26 cellular contexts compared by ENCODE assay signal in genomic region chr13:108113407-108113806, GRCh38.
"Had no signal": no experiment of that assay in that cellular context is flagged by ENCODE, and none has a peak within 500 bp of the region (broad histone marks: within the 10 kb centered on the region; RNA-seq: fewer than 3 reads in every experiment).

No MANE protein-coding gene starts in this region.

- H2AFZ ChIP-seq: neural progenitor cell, parathyroid adenoma had no signal

- ATAC-seq: left cardiac atrium; left lung; naive thymus-derived CD4-positive, alpha-beta T cell; sciatic nerve; stimulated activated naive CD8-positive, alpha-beta T cell treated with anti-CD3 and anti-CD28 coated beads, Interleukin-15, amount 100 ng/mL, for 72 hours; upper lobe of right lung had no signal

- DNase-seq: cortex of kidney; dorsolateral prefrontal cortex; effector CD4-positive, alpha-beta T cell; foreskin melanocyte; head of caudate nucleus; kidney; left cardiac atrium; left lung; mesendoderm; midbrain; naive thymus-derived CD4-positive, alpha-beta T cell; stimulated activated CD4-positive, alpha-beta T cell treated with anti-CD3 and anti-CD28 coated beads, Interleukin-12 subunit alpha, Interleukin-12 subunit beta, amount 100 ng/mL, for 4 hours; stimulated activated CD4-positive, alpha-beta T cell treated with anti-CD3 and anti-CD28 coated beads, Interleukin-1b, Interleukin-23, amount 100 ng/mL, for 48 hours; stimulated activated CD4-positive, alpha-beta T cell treated with anti-CD3 and anti-CD28 coated beads, Interleukin-4, amount 100 ng/mL, for 1 hour; stimulated activated CD8-positive, alpha-beta memory T cell treated with anti-CD3 and anti-CD28 coated beads, Interleukin-4, amount 100 ng/mL, for 48 hours; stimulated activated naive CD4-positive, alpha-beta T cell; stimulated activated naive CD8-positive, alpha-beta T cell treated with anti-CD3 and anti-CD28 coated beads, Interleukin-15, amount 100 ng/mL, for 72 hours; transverse colon; upper lobe of right lung; uterus had no signal

- H3K9me3 ChIP-seq: esophagus muscularis mucosa, left lung, suprapubic skin, transverse colon, upper lobe of right lung, uterus had no signal

- H3K9ac ChIP-seq: neural progenitor cell, parathyroid adenoma had no signal

- H3K36me3 ChIP-seq: esophagus muscularis mucosa, left lung, neural progenitor cell, suprapubic skin, transverse colon, upper lobe of right lung, uterus had no signal

- H3K27me3 ChIP-seq: dorsolateral prefrontal cortex, esophagus muscularis mucosa, left lung, neural progenitor cell, suprapubic skin, transverse colon, upper lobe of right lung, uterus had no signal

- H3K27ac ChIP-seq: dorsolateral prefrontal cortex, esophagus muscularis mucosa, left lung, neural progenitor cell, parathyroid adenoma, suprapubic skin, transverse colon, upper lobe of right lung, uterus had no signal

- H3K4me1 ChIP-seq: esophagus muscularis mucosa, left lung, neural progenitor cell, parathyroid adenoma, suprapubic skin, transverse colon, upper lobe of right lung, uterus had no signal

- H3K4me3 ChIP-seq: dorsolateral prefrontal cortex, esophagus muscularis mucosa, left lung, neural progenitor cell, smooth muscle cell, suprapubic skin, transverse colon, upper lobe of right lung, uterus had no signal

- H3K4me2 ChIP-seq: neural progenitor cell, smooth muscle cell had no signal

- H3K79me2 ChIP-seq: parathyroid adenoma had no signal
